Comparison of ENCODE assay signal across 15 cellular contexts in genomic region chr21:41523175-41523574, GRCh38. TPM values are rescaled to one million over a fixed set of nuclear protein-coding genes. Genes with fewer than 3 reads are reported as not detected.
A peak's percentile ranks its signal among the peaks of the same experiment; 100 is the strongest.
DNase-seq lines count a peak whose midpoint lies in the region; ATAC-seq and TF ChIP-seq lines count a peak whose summit lies in the region.
"Had no signal": no experiment of that assay in that cellular context is flagged by ENCODE, and none has a peak within 500 bp of the region (broad histone marks: within the 10 kb centered on the region; RNA-seq: fewer than 3 reads in every experiment).

No MANE protein-coding gene starts in this region.

- no peak for TF ChIP-seq POLR2A in stomach (IDR thresholded peaks at IDR 0.05)

- intact Hi-C loops in stomach (cut with DNase I; ENCODE audit: low total_unique reads) = no loop called here

- ATAC-seq in T-helper 17 cell = no peak
- ATAC-seq in left lobe of liver = no peak
- no peak for ATAC-seq in GM18517 (IDR thresholded peaks at IDR 0.05; ENCODE audit: unreplicated experiment)
- ATAC-seq: HepG2 had no signal

- peaks cover 20% of the 10 kb centered on the region for H3K4me1 Mint-ChIP-seq in T-helper 17 cell
- H3K4me1 Mint-ChIP-seq in osteocyte (ENCODE audit: unreplicated experiment) = no peaks in the 10 kb centered on the region

- 83 to 100% (median 88%) methylated on average over 3 of the region's 3 CpGs for WGBS in stomach, 5 donors

- H3K4me3 Mint-ChIP-seq in T-helper 17 cell (no peak overlapping the region), osteocyte (ENCODE audit: unreplicated experiment) (no peak overlapping the region)
- H3K4me3 Mint-ChIP-seq: CD4-positive, alpha-beta T cell had no signal

- H3K9me3 ChIP-seq in T-helper 17 cell (ENCODE audit: control insufficient read depth, low read length, poor library complexity, severe bottlenecking) (no peaks in the 10 kb centered on the region), stomach (no peaks in the 10 kb centered on the region)
- H3K9me3 ChIP-seq: BE2C had no signal

- no peak overlapping the region for H3K4me3 ChIP-seq in stomach
- H3K4me3 ChIP-seq: GM23248, HAP-1 had no signal

- TF ChIP-seq EP300 in stomach (IDR thresholded peaks at IDR 0.05) = no peak

- H3K27ac Mint-ChIP-seq in T-helper 17 cell (peak overlapping the region; percentile 83), osteocyte (ENCODE audit: unreplicated experiment) (no peak overlapping the region)
- H3K27ac Mint-ChIP-seq: CD4-positive, alpha-beta T cell had no signal

- peak overlapping the region; percentile 96 for H3K27ac ChIP-seq in C4-2B
- peak overlapping the region in 2 of 5 donors; percentile 14 to 46 for H3K27ac ChIP-seq in stomach
- H3K27ac ChIP-seq: GM23248 had no signal

- H3K27me3 Mint-ChIP-seq in T-helper 17 cell = peaks cover 16% of the 10 kb centered on the region
- peaks cover 29% of the 10 kb centered on the region for H3K27me3 Mint-ChIP-seq in osteocyte (ENCODE audit: unreplicated experiment)

- no peak for DNase-seq in T-helper 17 cell
- peak; percentile 26 for DNase-seq in left lobe of liver (ENCODE audit: low spot score)
- DNase-seq in stomach = peak; percentile 22
- DNase-seq in osteocyte (ENCODE audit: extremely low spot score, unreplicated experiment) = no peak
- no peak for DNase-seq in GM20000 (ENCODE audit: low spot score)
- DNase-seq: ACHN; BE2C; C1 segment of cervical spinal cord; Caco-2; CD4-positive, alpha-beta T cell; GM23248 had no signal

- no peak for TF ChIP-seq CTCF in C4-2B (conservative IDR thresholded peaks at IDR 0.05)
- TF ChIP-seq CTCF in stomach (IDR thresholded peaks at IDR 0.05) = no peak
- no peak for TF ChIP-seq CTCF in osteocyte (IDR thresholded peaks at IDR 0.05)
- TF ChIP-seq CTCF in GM20000 (IDR thresholded peaks at IDR 0.05; ENCODE audit: extremely low read depth, missing control alignments) = no peak

- no peaks in the 10 kb centered on the region for H3K9me3 Mint-ChIP-seq in osteocyte (ENCODE audit: unreplicated experiment)
- H3K9me3 Mint-ChIP-seq: CD4-positive, alpha-beta T cell had no signal

- no peaks in the 10 kb centered on the region for H3K36me3 Mint-ChIP-seq in T-helper 17 cell (ENCODE audit: low read depth)
- no peaks in the 10 kb centered on the region for H3K36me3 Mint-ChIP-seq in osteocyte (ENCODE audit: unreplicated experiment)

- H3K4me1 ChIP-seq in stomach = peaks cover 12 to 35% (median 30%) of the 10 kb centered on the region in 4 donors
- H3K4me1 ChIP-seq: BE2C, HAP-1 had no signal

- H3K36me3 ChIP-seq in stomach = no peaks in the 10 kb centered on the region
- H3K36me3 ChIP-seq: BE2C, HAP-1 had no signal

- peaks cover 0 to 11% (median 0%) of the 10 kb centered on the region in 3 donors for H3K27me3 ChIP-seq in stomach
- H3K27me3 ChIP-seq: BE2C had no signal

RNA-seq across cellular contexts. Expression of gene TMPRSS2, which starts 15.2 kb away (rescaled TPM):
- total RNA-seq in T-helper 17 cell (not detected), left lobe of liver (21.5 TPM), stomach (100 to 1,000 TPM; 102 to 554 (median 195) TPM), osteocyte (0.21 and 1.7 TPM in 2 replicates)
- 100 to 1,000 TPM in 1 of 3 donors, 10 to 100 TPM in 2; 58.2 to 106 (median 59.2) TPM for polyA plus RNA-seq in stomach
- total RNA-seq: CD4-positive, alpha-beta T cell; GM23248 had no signal
- polyA plus RNA-seq: GM23248 had no signal

Comparison
In these comparisons a context has a peak if more than half of its experiments do, and no peak if none do; other contexts are left out.
1. DNase-seq: peak in left lobe of liver (single experiment) and stomach (single experiment); none in T-helper 17 cell (0 of 3), osteocyte (single experiment) and GM20000 (single experiment).